Comparison of ENCODE assay signal across 10 cellular contexts in the genomic region with DNA sequence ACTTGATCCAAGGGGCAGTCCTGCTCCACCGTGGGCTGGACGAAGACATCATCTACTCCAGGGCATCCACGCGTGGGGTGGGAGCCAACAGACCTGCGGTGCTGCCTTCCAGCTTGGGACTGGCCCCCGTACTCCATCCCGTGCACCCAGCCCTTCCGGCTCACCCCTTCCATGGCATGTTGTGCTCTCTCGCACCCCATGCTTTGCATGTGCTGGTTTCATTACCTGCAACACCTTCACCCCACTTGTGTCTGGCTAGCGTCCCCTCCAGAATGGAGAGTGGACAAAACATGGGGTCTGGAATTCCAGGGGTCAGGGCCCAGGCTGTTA. TPM values are rescaled to one million over a fixed set of nuclear protein-coding genes. Genes with fewer than 3 reads are reported as not detected.
DNase-seq lines count a peak whose midpoint lies in the region; ATAC-seq and TF ChIP-seq lines count a peak whose summit lies in the region.
"Had no signal": no experiment of that assay in that cellular context is flagged by ENCODE, and none has a peak within 500 bp of the region (broad histone marks: within the 10 kb centered on the region; RNA-seq: fewer than 3 reads in every experiment).

No MANE protein-coding gene starts in this region.

- H3K4me1 Mint-ChIP-seq in activated naive CD4-positive, alpha-beta T cell treated with anti-CD3 and anti-CD28 coated beads, Interleukin-2, amount 10 ng/mL, durations not matched to agents 7 days and 5 days: peaks cover 60% of the 10 kb centered on the region
- H3K4me1 Mint-ChIP-seq in chondrocyte (ENCODE audit: low read depth): peaks cover 22% of the 10 kb centered on the region

- TF ChIP-seq CTCF in transverse colon (IDR thresholded peaks at IDR 0.05) (no peak), chondrocyte (IDR thresholded peaks at IDR 0.05) (no peak)

- DNase-seq in activated naive CD4-positive, alpha-beta T cell treated with anti-CD3 and anti-CD28 coated beads, Interleukin-2, amount 10 ng/mL, durations not matched to agents 7 days and 5 days: no peak
- no peak for DNase-seq in activated naive CD4-positive, alpha-beta T cell treated with anti-CD3 and anti-CD28 coated beads, Interleukin-2, amount 50 U/mL, for 16 hours
- DNase-seq in transverse colon (peak; percentile 23), hippocampal formation (lab: John Stamatoyannopoulos, UW) (no peak), chondrocyte (ENCODE audit: low spot score) (no peak)
- no peak for DNase-seq in activated CD4-positive, CD25-positive, alpha-beta regulatory T cell (lab: John Stamatoyannopoulos, UW)
- DNase-seq: NCI-H1417, WERI-Rb-1 had no signal

- H3K27me3 Mint-ChIP-seq in activated naive CD4-positive, alpha-beta T cell treated with anti-CD3 and anti-CD28 coated beads, Interleukin-2, amount 10 ng/mL, durations not matched to agents 7 days and 5 days: no peaks in the 10 kb centered on the region
- peaks cover 4% of the 10 kb centered on the region for H3K27me3 Mint-ChIP-seq in chondrocyte (ENCODE audit: low read depth)

- peaks cover 17% of the 10 kb centered on the region for H3K27me3 ChIP-seq in transverse colon

- 76% methylated on average over 10 of the region's 10 CpGs; no CpG with 5 or more reads in 1 of the 2 donors for WGBS in transverse colon (ENCODE audit: low coverage in 1 of 2), 2 donors

- CTCF ChIA-PET in activated naive CD4-positive, alpha-beta T cell treated with anti-CD3 and anti-CD28 coated beads, Interleukin-2, amount 10 ng/mL, durations not matched to agents 7 days and 5 days (lab: Charles Lee): interaction anchor here (0.9 to 2.8 kb wide), 5 partner anchors 18 to 44 kb away, joined by 3 to 12 read pairs (median 4); no protein-coding TSS in a partner anchor

- H3K4me3 ChIP-seq in transverse colon: no peak overlapping the region

- H3K27ac ChIP-seq in cingulate gyrus (ENCODE audit: low read depth, low read length) (peak overlapping the region; percentile 32), transverse colon (no peak overlapping the region)
- H3K27ac ChIP-seq: WERI-Rb-1 had no signal

- peaks cover 0 to 13% (median 0%) of the 10 kb centered on the region in 4 donors for H3K4me1 ChIP-seq in transverse colon

- no peaks in the 10 kb centered on the region for H3K9me3 ChIP-seq in transverse colon

- in situ Hi-C loops in transverse colon (cut with MboI; ENCODE audit: low pct_ligation_motif_present in 1 of 4, low pct_unique_long_range_greater_than_20kb in 1 of 4, low sequenced_read_pairs in 3 of 4): no loop called here

- peak; percentile 2 for ATAC-seq in HG03521 (IDR thresholded peaks at IDR 0.05; ENCODE audit: unreplicated experiment)

- no peaks in the 10 kb centered on the region for H3K36me3 Mint-ChIP-seq in activated naive CD4-positive, alpha-beta T cell treated with anti-CD3 and anti-CD28 coated beads, Interleukin-2, amount 10 ng/mL, durations not matched to agents 7 days and 5 days
- H3K36me3 Mint-ChIP-seq in chondrocyte (ENCODE audit: low read depth): no peaks in the 10 kb centered on the region

- no peaks in the 10 kb centered on the region for H3K36me3 ChIP-seq in transverse colon
- H3K36me3 ChIP-seq: WERI-Rb-1 had no signal

- H3K9me3 Mint-ChIP-seq in activated naive CD4-positive, alpha-beta T cell treated with anti-CD3 and anti-CD28 coated beads, Interleukin-2, amount 10 ng/mL, durations not matched to agents 7 days and 5 days: no peaks in the 10 kb centered on the region
- H3K9me3 Mint-ChIP-seq in chondrocyte (ENCODE audit: low read depth): no peaks in the 10 kb centered on the region

- no peak for TF ChIP-seq POLR2A in transverse colon (IDR thresholded peaks at IDR 0.05)

- no peak for TF ChIP-seq EP300 in transverse colon (IDR thresholded peaks at IDR 0.05; ENCODE audit: low read depth)

- intact Hi-C loops in transverse colon (cut with DNase I; ENCODE audit: low total_unique reads): no loop called here

- no peak overlapping the region for H3K4me3 Mint-ChIP-seq in activated naive CD4-positive, alpha-beta T cell treated with anti-CD3 and anti-CD28 coated beads, Interleukin-2, amount 10 ng/mL, durations not matched to agents 7 days and 5 days
- no peak overlapping the region for H3K4me3 Mint-ChIP-seq in chondrocyte (ENCODE audit: unreplicated experiment)

- H3K27ac Mint-ChIP-seq in activated naive CD4-positive, alpha-beta T cell treated with anti-CD3 and anti-CD28 coated beads, Interleukin-2, amount 10 ng/mL, durations not matched to agents 7 days and 5 days: peak overlapping the region; percentile 90
- H3K27ac Mint-ChIP-seq in chondrocyte (ENCODE audit: unreplicated experiment): no peak overlapping the region

RNA-seq across cellular contexts. Expression of a gene that starts 30.2 kb away (rescaled TPM):
- total RNA-seq in transverse colon (1 to 10 TPM in 3 of 4 donors, under 1 TPM in 1; 0.20 to 5.6 (median 3.1) TPM), chondrocyte (1.1 to 3.3 TPM (median 2.3 TPM) in 3 replicates)

RNA-seq across cellular contexts. Expression of a gene that starts 36.1 kb away (rescaled TPM):
- total RNA-seq in transverse colon (under 1 TPM in 2 of 4 donors, not detected in 2; 0.40 to 0.79 TPM), chondrocyte (0.32 to 0.54 TPM in 2 of 3 replicates, not detected in the other)

RNA-seq across cellular contexts. Expression of a gene that starts 57.4 kb away (rescaled TPM):
- total RNA-seq in transverse colon (100 to 1,000 TPM in 1 of 4 donors, 10 to 100 TPM in 2, 1 to 10 TPM in 1; 4.0 to 157 (median 42.3) TPM), chondrocyte (30.0 to 34.5 TPM (median 32.5 TPM) in 3 replicates)
